Comparison of ENCODE assay signal across 19 cellular contexts in the genomic region with DNA sequence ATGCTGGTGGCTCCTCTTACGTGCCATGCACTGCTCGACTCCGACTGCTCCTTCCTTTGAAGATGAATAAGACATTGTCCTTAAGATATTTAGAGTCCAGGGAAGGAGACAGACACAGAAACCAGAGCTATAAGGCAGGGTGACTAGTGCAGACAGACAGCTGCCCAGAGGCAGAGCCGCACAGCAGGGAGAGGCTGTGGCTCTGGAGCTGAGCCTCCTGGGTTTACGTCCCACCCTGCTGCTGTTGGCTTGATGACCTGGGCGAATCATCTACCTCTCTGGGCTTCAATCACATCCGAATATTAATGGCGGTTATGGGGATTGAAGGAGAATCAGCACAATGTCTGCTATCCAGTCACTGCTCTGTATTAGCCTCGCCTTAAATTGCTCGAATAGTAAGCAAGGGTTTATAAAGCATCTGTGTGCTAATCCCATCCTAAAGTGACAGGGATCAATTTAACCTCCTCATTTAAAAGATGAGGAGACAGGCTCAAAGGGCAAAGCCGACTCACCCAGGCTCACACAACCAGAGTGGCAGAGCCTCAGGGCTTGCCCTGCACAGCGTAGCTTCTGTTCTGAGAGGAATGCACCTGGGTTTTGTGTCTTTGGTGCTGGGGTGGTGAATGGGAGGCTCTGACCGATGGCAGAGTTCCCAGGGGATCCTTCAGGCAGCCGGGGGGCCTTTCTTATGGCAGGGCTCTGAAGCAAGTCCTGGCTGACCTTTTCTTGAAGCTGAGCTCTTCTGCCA.
DNase-seq lines count a peak whose midpoint lies in the region; TF ChIP-seq lines count a peak whose summit lies in the region.
"Had no signal": no experiment of that assay in that cellular context is flagged by ENCODE, and none has a peak within 500 bp of the region (broad histone marks: within the 10 kb centered on the region; RNA-seq: fewer than 3 reads in every experiment).

No MANE protein-coding gene starts in this region.

- no peak for TF ChIP-seq EP300 in ovary (IDR thresholded peaks at IDR 0.05)

- WGBS in endodermal cell (ENCODE audit: insufficient coverage in 1 of 2, insufficient read length in 1 of 2), 2 experiments: 78 to 91% methylated on average over 11 to 13 of the region's 14 CpGs
- 75 to 81% (median 75%) methylated on average over 14 of the region's 14 CpGs for WGBS in ovary, 3 donors

- peak overlapping the region; percentile 97 for H3K27ac ChIP-seq in endodermal cell (ENCODE audit: low read depth, low read length)
- H3K27ac ChIP-seq in ovary: no peak overlapping the region
- H3K27ac ChIP-seq: BLaER1 had no signal

- H3K27me3 ChIP-seq in BE2C (no peaks in the 10 kb centered on the region), endodermal cell (ENCODE audit: control insufficient read depth, insufficient read depth, low read length, poor library complexity, severe bottlenecking) (no peaks in the 10 kb centered on the region), ovary (no peaks in the 10 kb centered on the region)
- H3K27me3 ChIP-seq: BLaER1 had no signal

- H3K4me3 Mint-ChIP-seq in endodermal cell (no peak overlapping the region), nephron progenitor cell (no peak overlapping the region), progenitor cell of endocrine pancreas (ENCODE audit: low read depth) (no peak overlapping the region)
- H3K4me3 Mint-ChIP-seq: CD4-positive, alpha-beta memory T cell; HFFc6 had no signal

- H3K4me1 Mint-ChIP-seq in endodermal cell: peaks cover 10% of the 10 kb centered on the region
- peaks cover 55% of the 10 kb centered on the region for H3K4me1 Mint-ChIP-seq in nephron progenitor cell
- H3K4me1 Mint-ChIP-seq in progenitor cell of endocrine pancreas (ENCODE audit: low read depth): peaks cover 3% of the 10 kb centered on the region
- H3K4me1 Mint-ChIP-seq: CD4-positive, alpha-beta memory T cell had no signal

- H3K36me3 ChIP-seq in BE2C (no peaks in the 10 kb centered on the region), endodermal cell (ENCODE audit: control insufficient read depth, insufficient read depth, low read length) (no peaks in the 10 kb centered on the region), ovary (no peaks in the 10 kb centered on the region)
- H3K36me3 ChIP-seq: BLaER1 had no signal

- TF ChIP-seq POLR2A in ovary (IDR thresholded peaks at IDR 0.05): no peak

- no peak overlapping the region for H3K4me3 ChIP-seq in BE2C (ENCODE audit: low read depth, low read length)
- H3K4me3 ChIP-seq in endodermal cell (ENCODE audit: low read length): no peak overlapping the region
- no peak overlapping the region for H3K4me3 ChIP-seq in ovary
- H3K4me3 ChIP-seq: BLaER1 had no signal

- no peak overlapping the region for H3K27ac Mint-ChIP-seq in endodermal cell
- H3K27ac Mint-ChIP-seq in nephron progenitor cell: peak overlapping the region; percentile 96
- H3K27ac Mint-ChIP-seq in progenitor cell of endocrine pancreas: no peak overlapping the region
- H3K27ac Mint-ChIP-seq: CD4-positive, alpha-beta memory T cell; HFFc6 had no signal

- intact Hi-C loops in ovary (cut with DNase I): no loop called here

- H3K9me3 ChIP-seq in BE2C (peaks cover 18% of the 10 kb centered on the region), endodermal cell (ENCODE audit: control insufficient read depth, low read length) (no peaks in the 10 kb centered on the region), ovary (no peaks in the 10 kb centered on the region)
- H3K9me3 ChIP-seq: BLaER1 had no signal

- no peak for TF ChIP-seq CTCF in BE2C (IDR thresholded peaks at IDR 0.05; ENCODE audit: low read depth, low read length)
- TF ChIP-seq CTCF in endodermal cell (conservative IDR thresholded peaks at IDR 0.05): no peak
- no peak for TF ChIP-seq CTCF in nephron progenitor cell (IDR thresholded peaks at IDR 0.05)
- no peak for TF ChIP-seq CTCF in ovary (IDR thresholded peaks at IDR 0.05)
- no peak for TF ChIP-seq CTCF in GM13977 (IDR thresholded peaks at IDR 0.05; ENCODE audit: extremely low read depth, insufficient read depth, missing control alignments)
- no peak for TF ChIP-seq CTCF in progenitor cell of endocrine pancreas (IDR thresholded peaks at IDR 0.05; ENCODE audit: unreplicated experiment)

- no peak overlapping the region for H3K9ac ChIP-seq in endodermal cell (ENCODE audit: extremely low read depth, low read length, poor library complexity, severe bottlenecking)
- H3K9ac ChIP-seq: BLaER1 had no signal

- in situ Hi-C loops in GM13977 (cut with MboI; ENCODE audit: low pct_unique_long_range_greater_than_20kb, low sequenced_read_pairs, unreplicated experiment): no loop called here

- H3K4me1 ChIP-seq in BE2C: peaks cover 40% of the 10 kb centered on the region
- H3K4me1 ChIP-seq in endodermal cell (ENCODE audit: control insufficient read depth, insufficient read depth, low read length): no peaks in the 10 kb centered on the region
- H3K4me1 ChIP-seq in ovary (ENCODE audit: insufficient read depth): no peaks in the 10 kb centered on the region

- DNase-seq in BE2C: peak; percentile 100
- peak; percentile 94 for DNase-seq in NCI-H82 (lab: John Stamatoyannopoulos, UW)
- no peak for DNase-seq in endodermal cell
- DNase-seq in nephron progenitor cell: no peak
- no peak for DNase-seq in ovary
- no peak for DNase-seq in NCI-H146 (lab: John Stamatoyannopoulos, UW)
- DNase-seq in GM13977 (ENCODE audit: low spot score): no peak
- no peak for DNase-seq in progenitor cell of endocrine pancreas (ENCODE audit: low spot score, unreplicated experiment)
- DNase-seq: Calu3; CD4-positive, alpha-beta memory T cell; H7; HFFc6; MM.1S; NCI-H1092; NCI-H1436 treated with DMSO at 0.1 percent for 48 hours; NCI-H2029 treated with DMSO at 0.1 percent for 48 hours; NCI-H2171; SHP77 had no signal

- no peaks in the 10 kb centered on the region for H3K36me3 Mint-ChIP-seq in endodermal cell (ENCODE audit: low read depth)
- H3K36me3 Mint-ChIP-seq in nephron progenitor cell (ENCODE audit: low read depth): no peaks in the 10 kb centered on the region
- no peaks in the 10 kb centered on the region for H3K36me3 Mint-ChIP-seq in progenitor cell of endocrine pancreas (ENCODE audit: insufficient read depth)
- H3K36me3 Mint-ChIP-seq: CD4-positive, alpha-beta memory T cell had no signal

- H3K27me3 Mint-ChIP-seq in endodermal cell (ENCODE audit: insufficient read depth) (peaks cover 2% of the 10 kb centered on the region), nephron progenitor cell (ENCODE audit: low read depth, poor library complexity) (no peaks in the 10 kb centered on the region), progenitor cell of endocrine pancreas (peaks cover 42% of the 10 kb centered on the region)
- H3K27me3 Mint-ChIP-seq: CD4-positive, alpha-beta memory T cell had no signal

- H3K9me3 Mint-ChIP-seq in endodermal cell (no peaks in the 10 kb centered on the region), nephron progenitor cell (no peaks in the 10 kb centered on the region), progenitor cell of endocrine pancreas (ENCODE audit: low read depth) (no peaks in the 10 kb centered on the region)

Comparison
In these comparisons a context has a peak if more than half of its experiments do, and no peak if none do; other contexts are left out.
1. DNase-seq: peak in BE2C (single experiment) and NCI-H82 (single experiment); none in endodermal cell (single experiment), nephron progenitor cell (single experiment), ovary (0 of 5), NCI-H146 (single experiment), GM13977 (single experiment) and progenitor cell of endocrine pancreas (single experiment).